Comparison of ENCODE assay signal across 30 cellular contexts in genomic region chr2:143431316-143431715, GRCh38.
A peak's percentile ranks its signal among the peaks of the same experiment; 100 is the strongest.
DNase-seq lines count a peak whose midpoint lies in the region; ATAC-seq and TF ChIP-seq lines count a peak whose summit lies in the region.
"Had no signal": no experiment of that assay in that cellular context is flagged by ENCODE, and none has a peak within 500 bp of the region (broad histone marks: within the 10 kb centered on the region; RNA-seq: fewer than 3 reads in every experiment).

No MANE protein-coding gene starts in this region.

- no peaks in the 10 kb centered on the region for H3K9me3 ChIP-seq in T-helper 17 cell (ENCODE audit: control insufficient read depth, low read length, poor library complexity, severe bottlenecking)
- no peaks in the 10 kb centered on the region for H3K9me3 ChIP-seq in tibial nerve
- H3K9me3 ChIP-seq: esophagus muscularis mucosa, mucosa of descending colon, suprapubic skin had no signal

- no peak for TF ChIP-seq CTCF in fibroblast of pulmonary artery (IDR thresholded peaks at IDR 0.05; ENCODE audit: low read length, missing control alignments)
- no peak for TF ChIP-seq CTCF in tibial nerve (IDR thresholded peaks at IDR 0.05)

- no peaks in the 10 kb centered on the region for H3K27me3 ChIP-seq in tibial nerve
- H3K27me3 ChIP-seq: esophagus muscularis mucosa, suprapubic skin had no signal

- peak overlapping the region in 3 of 4 donors; percentile 5 to 82 (median 75) for H3K27ac ChIP-seq in tibial nerve
- H3K27ac ChIP-seq: 22Rv1, C4-2B, esophagus muscularis mucosa, GM23248, KMS-11, suprapubic skin had no signal

- intact Hi-C loops in activated CD4-positive, alpha-beta T cell treated with anti-CD3 and anti-CD28 coated beads for 36 hours (cut with DNase I, micrococcal nuclease) = no loop called here
- intact Hi-C loops in activated T-helper 1 cell treated with anti-CD3 and anti-CD28 coated beads, Interleukin-12 subunit alpha, Interleukin-12 subunit beta, Interleukin-2, Interleukin-4 antibody, amounts not matched to agents 30 ng/mL and 10 ng/mL and 1 ng/mL, durations not matched to agents 14 hours and 24 hours and 36 hours (cut with micrococcal nuclease) = no loop called here

- H3K4me1 Mint-ChIP-seq in activated CD4-positive, alpha-beta T cell treated with anti-CD3 and anti-CD28 coated beads for 36 hours = peaks cover 62% of the 10 kb centered on the region
- H3K4me1 Mint-ChIP-seq in T-helper 17 cell = peaks cover 36% of the 10 kb centered on the region
- no peaks in the 10 kb centered on the region for H3K4me1 Mint-ChIP-seq in activated T-helper 1 cell treated with anti-CD3 and anti-CD28 coated beads, Interleukin-12 subunit alpha, Interleukin-12 subunit beta, Interleukin-2, Interleukin-4 antibody, amounts not matched to agents 30 ng/mL and 10 ng/mL and 1 ng/mL, durations not matched to agents 14 hours and 24 hours and 36 hours (ENCODE audit: low read depth)

- H3K27me3 Mint-ChIP-seq in activated CD4-positive, alpha-beta T cell treated with anti-CD3 and anti-CD28 coated beads for 36 hours = no peaks in the 10 kb centered on the region
- H3K27me3 Mint-ChIP-seq in T-helper 17 cell = no peaks in the 10 kb centered on the region
- H3K27me3 Mint-ChIP-seq in activated T-helper 1 cell treated with anti-CD3 and anti-CD28 coated beads, Interleukin-12 subunit alpha, Interleukin-12 subunit beta, Interleukin-2, Interleukin-4 antibody, amounts not matched to agents 30 ng/mL and 10 ng/mL and 1 ng/mL, durations not matched to agents 14 hours and 24 hours and 36 hours (ENCODE audit: insufficient read depth) = no peaks in the 10 kb centered on the region
- H3K27me3 Mint-ChIP-seq: natural killer cell treated with Interleukin-12 subunit alpha and Interleukin-12 subunit beta and Interleukin-15 and Interleukin-18, amount 100 ng/mL, for 72 hours had no signal

- H3K4me3 Mint-ChIP-seq in activated CD4-positive, alpha-beta T cell treated with anti-CD3 and anti-CD28 coated beads for 36 hours = no peak overlapping the region
- H3K4me3 Mint-ChIP-seq in T-helper 17 cell = no peak overlapping the region
- H3K4me3 Mint-ChIP-seq in activated T-helper 1 cell treated with anti-CD3 and anti-CD28 coated beads, Interleukin-12 subunit alpha, Interleukin-12 subunit beta, Interleukin-2, Interleukin-4 antibody, amounts not matched to agents 30 ng/mL and 10 ng/mL and 1 ng/mL, durations not matched to agents 14 hours and 24 hours and 36 hours = no peak overlapping the region
- H3K4me3 Mint-ChIP-seq: natural killer cell treated with Interleukin-12 subunit alpha and Interleukin-12 subunit beta and Interleukin-15 and Interleukin-18, amount 100 ng/mL, for 72 hours had no signal

- ATAC-seq in activated CD4-positive, alpha-beta T cell treated with anti-CD3 and anti-CD28 coated beads for 36 hours = no peak
- no peak for ATAC-seq in T-helper 17 cell
- ATAC-seq: left cardiac atrium; mucosa of descending colon; natural killer cell treated with Interleukin-12 subunit alpha and Interleukin-12 subunit beta and Interleukin-15 and Interleukin-18, amount 100 ng/mL, for 72 hours; Panc1 had no signal

- H3K4me3 ChIP-seq in fibroblast of pulmonary artery (replicated peaks; ENCODE audit: low read depth, low read length) = no peak overlapping the region
- peak overlapping the region in 1 of 4 donors; percentile 24 for H3K4me3 ChIP-seq in tibial nerve
- H3K4me3 ChIP-seq: GM23248, mucosa of descending colon, suprapubic skin had no signal

- H3K36me3 Mint-ChIP-seq in activated CD4-positive, alpha-beta T cell treated with anti-CD3 and anti-CD28 coated beads for 36 hours (ENCODE audit: low read depth) = peaks cover 9% of the 10 kb centered on the region
- peaks cover 3% of the 10 kb centered on the region for H3K36me3 Mint-ChIP-seq in T-helper 17 cell (ENCODE audit: low read depth)
- peaks cover 2% of the 10 kb centered on the region for H3K36me3 Mint-ChIP-seq in activated T-helper 1 cell treated with anti-CD3 and anti-CD28 coated beads, Interleukin-12 subunit alpha, Interleukin-12 subunit beta, Interleukin-2, Interleukin-4 antibody, amounts not matched to agents 30 ng/mL and 10 ng/mL and 1 ng/mL, durations not matched to agents 14 hours and 24 hours and 36 hours (ENCODE audit: low read depth)
- H3K36me3 Mint-ChIP-seq: natural killer cell treated with Interleukin-12 subunit alpha and Interleukin-12 subunit beta and Interleukin-15 and Interleukin-18, amount 100 ng/mL, for 72 hours had no signal

- H3K27ac Mint-ChIP-seq in activated CD4-positive, alpha-beta T cell treated with anti-CD3 and anti-CD28 coated beads for 36 hours = peak overlapping the region; percentile 31
- peak overlapping the region; percentile 1 for H3K27ac Mint-ChIP-seq in T-helper 17 cell
- H3K27ac Mint-ChIP-seq in activated T-helper 1 cell treated with anti-CD3 and anti-CD28 coated beads, Interleukin-12 subunit alpha, Interleukin-12 subunit beta, Interleukin-2, Interleukin-4 antibody, amounts not matched to agents 30 ng/mL and 10 ng/mL and 1 ng/mL, durations not matched to agents 14 hours and 24 hours and 36 hours = no peak overlapping the region
- H3K27ac Mint-ChIP-seq: natural killer cell treated with Interleukin-12 subunit alpha and Interleukin-12 subunit beta and Interleukin-15 and Interleukin-18, amount 100 ng/mL, for 72 hours had no signal

- CTCF ChIA-PET in activated CD4-positive, alpha-beta T cell treated with anti-CD3 and anti-CD28 coated beads for 36 hours (lab: Charles Lee) = interaction anchor here (0.6 to 1.3 kb wide), 3 partner anchors 8 to 21 kb away, joined by 3 to 4 read pairs (median 3); no protein-coding TSS in a partner anchor

- H3K9me3 Mint-ChIP-seq in activated CD4-positive, alpha-beta T cell treated with anti-CD3 and anti-CD28 coated beads for 36 hours (ENCODE audit: low read depth) = no peaks in the 10 kb centered on the region
- no peaks in the 10 kb centered on the region for H3K9me3 Mint-ChIP-seq in activated T-helper 1 cell treated with anti-CD3 and anti-CD28 coated beads, Interleukin-12 subunit alpha, Interleukin-12 subunit beta, Interleukin-2, Interleukin-4 antibody, amounts not matched to agents 30 ng/mL and 10 ng/mL and 1 ng/mL, durations not matched to agents 14 hours and 24 hours and 36 hours
- H3K9me3 Mint-ChIP-seq: natural killer cell treated with Interleukin-12 subunit alpha and Interleukin-12 subunit beta and Interleukin-15 and Interleukin-18, amount 100 ng/mL, for 72 hours had no signal

- POLR2A ChIA-PET in activated CD4-positive, alpha-beta T cell treated with anti-CD3 and anti-CD28 coated beads for 36 hours (lab: Charles Lee) = no interaction called here

- H3K4me1 ChIP-seq in tibial nerve = peaks cover 0 to 16% (median 0%) of the 10 kb centered on the region in 4 donors
- H3K4me1 ChIP-seq: esophagus muscularis mucosa, suprapubic skin had no signal

- 47 to 54% methylated on average over 2 of the region's 2 CpGs for WGBS in tibial nerve, 2 donors

- no peak for TF ChIP-seq EP300 in tibial nerve (IDR thresholded peaks at IDR 0.05)

- no peaks in the 10 kb centered on the region for H3K36me3 ChIP-seq in tibial nerve
- H3K36me3 ChIP-seq: esophagus muscularis mucosa, suprapubic skin had no signal

- TF ChIP-seq POLR2A in tibial nerve (IDR thresholded peaks at IDR 0.05) = no peak

- no peak for DNase-seq in activated CD4-positive, alpha-beta T cell treated with anti-CD3 and anti-CD28 coated beads for 36 hours
- no peak for DNase-seq in activated CD4-positive, alpha-beta T cell treated with anti-CD3 and anti-CD28 coated beads for 1 hour
- DNase-seq in T-helper 17 cell (no peak), fibroblast of pulmonary artery (ENCODE audit: low read depth) (peak; percentile 18), tibial nerve (ENCODE audit: low spot score in 2 of 2) (no peak), NOMO-1 (lab: John Stamatoyannopoulos, UW; ENCODE audit: unreplicated experiment in 2 of 2) (no peak)
- DNase-seq in effector CD4-positive, alpha-beta T cell = no peak
- no peak for DNase-seq in activated T-helper 1 cell treated with anti-CD3 and anti-CD28 coated beads, Interleukin-12 subunit alpha, Interleukin-12 subunit beta, Interleukin-2, Interleukin-4 antibody, amounts not matched to agents 30 ng/mL and 10 ng/mL and 1 ng/mL, durations not matched to agents 14 hours and 24 hours and 36 hours (ENCODE audit: low spot score)
- DNase-seq: activated CD4-positive, alpha-beta T cell treated with anti-CD3 and anti-CD28 coated beads for 4 hours; activated effector memory CD4-positive, alpha-beta T cell treated with anti-CD3 and anti-CD28 coated beads, Interleukin-2, amount 50 U/mL, for 16 hours; caudate nucleus; GF-D8; GM23248; hypothalamus; left cardiac atrium; mucosa of descending colon; NCI-H1417; NCI-H2029; NCI-H526; SHP77 treated with DMSO at 0.1 percent for 48 hours; stimulated activated naive CD4-positive, alpha-beta T cell; SW 1271; T-helper 9 cell had no signal
